8 cellular contexts compared by ENCODE assay signal in genomic region chr6:53359843-53360834, GRCh38. TPM values are rescaled to one million over a fixed set of nuclear protein-coding genes. Genes with fewer than 3 reads are reported as not detected.
DNase-seq lines count a peak whose midpoint lies in the region; ATAC-seq and TF ChIP-seq lines count a peak whose summit lies in the region.

No MANE protein-coding gene starts in this region.

- peak overlapping the region; percentile 64 for H3K4me3 ChIP-seq in AG04450 (ENCODE audit: low read depth, low read length)
- peak overlapping the region; percentile 58 to 93 (median 79) for H3K4me3 ChIP-seq in dorsolateral prefrontal cortex

- DNase-seq in AG04450 (ENCODE audit: low read depth, low spot score), result no peak
- peak; percentile 77 for DNase-seq in OCI-M1 (lab: John Stamatoyannopoulos, UW)
- DNase-seq in dorsolateral prefrontal cortex, result no peak
- peak in 3 of 10 donors; percentile 54 to 64 (median 55) for DNase-seq in naive thymus-derived CD8-positive, alpha-beta T cell
- no peak for DNase-seq in iPS-NIHi7 (ENCODE audit: extremely low spot score)
- no peak for DNase-seq in germinal center (ENCODE audit: low spot score)

- TF ChIP-seq POLR2A in GM18505 (IDR thresholded peaks at IDR 0.05; ENCODE audit: borderline replicate concordance, extremely low read depth, insufficient read depth, insufficient read length), result no peak

- POLR2A ChIA-PET in AG04450 (lab: Yijun Ruan, JAX), result interaction anchor here (0.7 to 1.4 kb wide), 6 partner anchors 10 to 435 kb away, joined by 3 to 7 read pairs (median 4); partner anchors contain the start of gene LRRC1
- POLR2A ChIA-PET in naive thymus-derived CD8-positive, alpha-beta T cell (lab: Charles Lee), result interaction anchor here (0.6 to 3.8 kb wide), 13 partner anchors 11 to 184 kb away, joined by 3 to 66 read pairs (median 4); partner anchors contain the start of gene ELOVL5

- peaks cover 0 to 2% (median 0%) of the 10 kb centered on the region in 9 donors for H3K9me3 Mint-ChIP-seq in naive thymus-derived CD8-positive, alpha-beta T cell

- no peaks in the 10 kb centered on the region for H3K36me3 Mint-ChIP-seq in naive thymus-derived CD8-positive, alpha-beta T cell

- ATAC-seq in GM18511 (IDR thresholded peaks at IDR 0.05; ENCODE audit: unreplicated experiment) (peak; percentile 7), GM18505 (IDR thresholded peaks at IDR 0.05; ENCODE audit: unreplicated experiment) (no peak)
- ATAC-seq in naive thymus-derived CD8-positive, alpha-beta T cell, result peak in 1 of 2 donors; percentile 7

- H3K9me3 ChIP-seq in AG04450 (ENCODE audit: control insufficient read depth, insufficient read depth, low read length), result peaks cover 4% of the 10 kb centered on the region; the same call in 1 of the 2 replicates

- no peaks in the 10 kb centered on the region for H3K27me3 Mint-ChIP-seq in naive thymus-derived CD8-positive, alpha-beta T cell

- H3K27me3 ChIP-seq in AG04450 (ENCODE audit: control insufficient read depth, insufficient read depth, low read length) (no peaks in the 10 kb centered on the region), dorsolateral prefrontal cortex (no peaks in the 10 kb centered on the region)

- peak overlapping the region; percentile 95 for H3K27ac ChIP-seq in AG04450 (ENCODE audit: low read depth, low read length)
- peak overlapping the region; percentile 89 to 100 (median 98) for H3K27ac ChIP-seq in dorsolateral prefrontal cortex

- peak overlapping the region; percentile 90 to 98 (median 96) for H3K27ac Mint-ChIP-seq in naive thymus-derived CD8-positive, alpha-beta T cell

- CTCF ChIA-PET in AG04450 (lab: Charles Lee), result interaction anchor here (0.8 kb wide), 1 partner anchor 366 kb away, joined by 5 read pairs; no protein-coding TSS in a partner anchor

- H3K4me1 Mint-ChIP-seq in naive thymus-derived CD8-positive, alpha-beta T cell, result peaks cover 24 to 54% (median 45%) of the 10 kb centered on the region in 4 donors

- peak overlapping the region; percentile 75 to 94 (median 92) for H3K4me3 Mint-ChIP-seq in naive thymus-derived CD8-positive, alpha-beta T cell

- intact Hi-C loops in dorsolateral prefrontal cortex (cut with DNase I), result loop anchor here (1.0 to 10.0 kb wide), 6 partner anchors 11 to 188 kb away; no protein-coding TSS in a partner anchor

- TF ChIP-seq CTCF in AG04450 (IDR thresholded peaks at IDR 0.05; ENCODE audit: low read depth, low read length) (no peak), dorsolateral prefrontal cortex (IDR thresholded peaks at IDR 0.05 in 54 of 56, conservative IDR thresholded peaks at IDR 0.05 in 2 of 56; ENCODE audit: low read depth in 1 of 56, partially characterized antibody in 56 of 56) (peak in 1 of 56 donors; percentile 4)

RNA-seq across cellular contexts. Expression of gene ELOVL5, which starts 11.4 kb away (rescaled TPM):
- 68.3 and 81.6 TPM in 2 replicates for polyA plus RNA-seq in AG04450 (2011; rRNA removed)
- 90.7 and 107 TPM in 2 replicates for polyA minus RNA-seq in AG04450 (2011; rRNA and poly(A)+ RNA removed)
- 100 to 1,000 TPM in 10 of 120 experiments, 10 to 100 TPM in 110; 39.4 to 153 (median 66.8) TPM for total RNA-seq in dorsolateral prefrontal cortex
- 10 to 100 TPM; 59.4 to 67.4 TPM for total RNA-seq in naive thymus-derived CD8-positive, alpha-beta T cell
- 10 to 100 TPM; 32.5 to 38.1 (median 33.0) TPM for polyA plus RNA-seq in naive thymus-derived CD8-positive, alpha-beta T cell
